Comparison of ENCODE assay signal across 12 cellular contexts in genomic region chr10:48494611-48495010, GRCh38.
"Had no signal": no experiment of that assay in that cellular context is flagged by ENCODE, and none has a peak within 500 bp of the region (broad histone marks: within the 10 kb centered on the region; RNA-seq: fewer than 3 reads in every experiment).

No MANE protein-coding gene starts in this region.

- H3K9me3 ChIP-seq: heart right ventricle, SK-N-SH, thoracic aorta had no signal

- H3K36me3 ChIP-seq: heart right ventricle, thoracic aorta had no signal

- H3K9ac ChIP-seq: SK-N-SH had no signal

- H3K27me3 ChIP-seq: heart right ventricle had no signal

- DNase-seq: activated CD4-positive, alpha-beta T cell treated with anti-CD3 and anti-CD28 coated beads, Interleukin-2, amount 50 U/mL, for 4 hours; anterior cingulate cortex; effector CD4-positive, alpha-beta T cell; foreskin melanocyte; heart right ventricle; retina; SK-N-SH; stimulated activated CD4-positive, alpha-beta T cell treated with anti-CD3 and anti-CD28 coated beads, Interleukin-4, amount 100 ng/mL, for 1 hour; stimulated activated naive CD8-positive, alpha-beta T cell treated with anti-CD3 and anti-CD28 coated beads, Interleukin-15, amount 100 ng/mL, for 72 hours had no signal

- H3K27ac ChIP-seq: heart right ventricle, thoracic aorta had no signal

- H3K36me3 Mint-ChIP-seq: activated naive CD4-positive, alpha-beta T cell treated with anti-CD3 and anti-CD28 coated beads, Interleukin-2, amount 50 U/mL, for 72 hours had no signal

- H3K4me2 ChIP-seq: SK-N-SH had no signal

- H3K4me3 ChIP-seq: heart right ventricle, thoracic aorta had no signal

- H3K27ac Mint-ChIP-seq: activated naive CD4-positive, alpha-beta T cell treated with anti-CD3 and anti-CD28 coated beads, Interleukin-2, amount 50 U/mL, for 72 hours; stimulated activated naive CD8-positive, alpha-beta T cell treated with anti-CD3 and anti-CD28 coated beads, Interleukin-15, amount 100 ng/mL, for 72 hours had no signal

- ATAC-seq: activated CD4-positive, CD25-positive, alpha-beta regulatory T cell treated with anti-CD3 and anti-CD28 coated beads, Interleukin-2, amount 50 U/mL, for 24 hours; activated naive CD4-positive, alpha-beta T cell treated with anti-CD3 and anti-CD28 coated beads, Interleukin-2, amount 50 U/mL, for 72 hours; heart right ventricle; stimulated activated naive CD8-positive, alpha-beta T cell treated with anti-CD3 and anti-CD28 coated beads, Interleukin-15, amount 100 ng/mL, for 72 hours had no signal

- H3K9me3 Mint-ChIP-seq: activated naive CD4-positive, alpha-beta T cell treated with anti-CD3 and anti-CD28 coated beads, Interleukin-2, amount 50 U/mL, for 72 hours; stimulated activated naive CD8-positive, alpha-beta T cell treated with anti-CD3 and anti-CD28 coated beads, Interleukin-15, amount 100 ng/mL, for 72 hours had no signal
